ENCODE assay signal across 9 cellular contexts in genomic region chr5:181192337-181193046, GRCh38. TPM values are rescaled to one million over a fixed set of nuclear protein-coding genes. Genes with fewer than 3 reads are reported as not detected.
DNase-seq lines count a peak whose midpoint lies in the region; ATAC-seq and TF ChIP-seq lines count a peak whose summit lies in the region.
"Had no signal": no experiment of that assay in that cellular context is flagged by ENCODE, and none has a peak within 500 bp of the region (broad histone marks: within the 10 kb centered on the region; RNA-seq: fewer than 3 reads in every experiment).

No MANE protein-coding gene starts in this region.

- peaks cover 23% of the 10 kb centered on the region for H3K4me1 Mint-ChIP-seq in CD8-positive, alpha-beta T cell (ENCODE audit: low read depth)
- H3K4me1 Mint-ChIP-seq in osteocyte (ENCODE audit: unreplicated experiment) = peaks cover 28% of the 10 kb centered on the region

- TSS peak; percentile 58 for BruUV-seq in PC-9 (replicated peaks; lab: Mats Ljungman, UMichigan)

- H3K79me2 ChIP-seq in PC-9 (ENCODE audit: low read depth) = no peaks in the 10 kb centered on the region

- CTCF ChIA-PET in CD8-positive, alpha-beta T cell (lab: Charles Lee) = interaction anchor here (0.6 to 4.7 kb wide), 5 partner anchors 10 to 57 kb away, joined by 3 to 43 read pairs (median 3); partner anchors contain the start of gene TRIM41
- CTCF ChIA-PET in PC-9 (lab: Charles Lee) = interaction anchor here (0.5 to 1.0 kb wide), 2 partner anchors 12 to 18 kb away, joined by 3 to 4 read pairs; partner anchors contain the start of gene TRIM7

- TF ChIP-seq CTCF in CD8-positive, alpha-beta T cell (IDR thresholded peaks at IDR 0.05) = no peak
- TF ChIP-seq CTCF in PC-9 (conservative IDR thresholded peaks at IDR 0.05) (no peak), epithelial cell of esophagus (IDR thresholded peaks at IDR 0.05; ENCODE audit: insufficient read depth, low read depth, low read length, missing control alignments) (no peak), osteocyte (IDR thresholded peaks at IDR 0.05) (no peak), GM20000 (IDR thresholded peaks at IDR 0.05; ENCODE audit: extremely low read depth, missing control alignments) (no peak)

- H3K36me3 Mint-ChIP-seq in CD8-positive, alpha-beta T cell = peaks cover 17% of the 10 kb centered on the region
- no peaks in the 10 kb centered on the region for H3K36me3 Mint-ChIP-seq in osteocyte (ENCODE audit: unreplicated experiment)

- H3K4me3 ChIP-seq in CD8-positive, alpha-beta T cell (ENCODE audit: low read depth, low read length) = peak overlapping the region; percentile 90
- H3K4me3 ChIP-seq in PC-9 = peak overlapping the region; percentile 98
- H3K4me3 ChIP-seq in epithelial cell of esophagus (ENCODE audit: low read length) = peak overlapping the region; percentile 83

- peak overlapping the region; percentile 95 for H3K27ac Mint-ChIP-seq in CD8-positive, alpha-beta T cell
- H3K27ac Mint-ChIP-seq in osteocyte (ENCODE audit: unreplicated experiment) = peak overlapping the region; percentile 94

- H3F3A ChIP-seq in PC-9 (ENCODE audit: insufficient read depth, low read depth) = peaks cover 17% of the 10 kb centered on the region; the same call in 1 of the 2 replicates

- intact Hi-C loops in CD8-positive, alpha-beta T cell (cut with DNase I, micrococcal nuclease) = no loop called here
- intact Hi-C loops in PC-9 (cut with micrococcal nuclease; ENCODE audit: unreplicated experiment) = no loop called here

- H2AFZ ChIP-seq in PC-9 = peak overlapping the region; percentile 90

- peak overlapping the region; percentile 82 for H3K4me2 ChIP-seq in PC-9

- peaks cover 4% of the 10 kb centered on the region for H3K9me3 Mint-ChIP-seq in CD8-positive, alpha-beta T cell
- H3K9me3 Mint-ChIP-seq in osteocyte (ENCODE audit: unreplicated experiment) = no peaks in the 10 kb centered on the region

- no peaks in the 10 kb centered on the region for H3K9me3 ChIP-seq in CD8-positive, alpha-beta T cell (ENCODE audit: low read length)
- no peaks in the 10 kb centered on the region for H3K9me3 ChIP-seq in PC-9 (ENCODE audit: insufficient read depth, low read depth)

- H4K20me1 ChIP-seq in PC-9 (ENCODE audit: insufficient read depth) = no peaks in the 10 kb centered on the region

- no peaks in the 10 kb centered on the region for H3K27me3 ChIP-seq in CD8-positive, alpha-beta T cell (ENCODE audit: insufficient read depth, low read length)
- H3K27me3 ChIP-seq in PC-9 (ENCODE audit: insufficient read depth, low read depth) = no peaks in the 10 kb centered on the region

- ATAC-seq in CD8-positive, alpha-beta T cell = no peak
- no peak for ATAC-seq in HG03196 (IDR thresholded peaks at IDR 0.05; ENCODE audit: unreplicated experiment)

- H3K27me3 Mint-ChIP-seq in CD8-positive, alpha-beta T cell (ENCODE audit: low read depth) = no peaks in the 10 kb centered on the region
- no peaks in the 10 kb centered on the region for H3K27me3 Mint-ChIP-seq in osteocyte (ENCODE audit: unreplicated experiment)

- H3K9me2 ChIP-seq in PC-9 (ENCODE audit: insufficient read depth) = no peaks in the 10 kb centered on the region

- DNase-seq in CD8-positive, alpha-beta T cell = no peak
- DNase-seq in PC-9 (peak in 1 of 2 experiments; percentile 54), epithelial cell of esophagus (ENCODE audit: low read depth) (peak; percentile 30), osteocyte (ENCODE audit: extremely low spot score, unreplicated experiment) (no peak), hypothalamus (lab: John Stamatoyannopoulos, UW) (no peak), RPMI8226 (no peak), GM20000 (ENCODE audit: low spot score) (no peak)
- DNase-seq: SIG-M5 had no signal

- peaks cover 7% of the 10 kb centered on the region for H3K4me1 ChIP-seq in CD8-positive, alpha-beta T cell (ENCODE audit: insufficient read depth, low read length)
- H3K4me1 ChIP-seq in PC-9 (replicated peaks; ENCODE audit: insufficient read depth) = peaks cover 9% of the 10 kb centered on the region; the same call in 1 of the 2 replicates

- H3K27ac ChIP-seq in CD8-positive, alpha-beta T cell (ENCODE audit: low read depth, low read length) = peak overlapping the region; percentile 74
- no peak overlapping the region for H3K27ac ChIP-seq in PC-9

- peak overlapping the region; percentile 98 for H3K4me3 Mint-ChIP-seq in CD8-positive, alpha-beta T cell
- H3K4me3 Mint-ChIP-seq in osteocyte (ENCODE audit: unreplicated experiment) = peak overlapping the region; percentile 97

- POLR2A ChIA-PET in CD8-positive, alpha-beta T cell (lab: Charles Lee) = interaction anchor here (0.5 to 7.8 kb wide), 12 partner anchors 8 to 382 kb away, joined by 3 to 158 read pairs (median 4); partner anchors contain the start of genes RACK1, TRIM41, TRIM52 and TRIM7
- POLR2A ChIA-PET in PC-9 (lab: Charles Lee; ENCODE audit: unreplicated experiment) = interaction anchor here (0.5 to 0.7 kb wide), 2 partner anchors 12 to 51 kb away, joined by 4 read pairs; partner anchors contain the start of genes RACK1 and TRIM7

- no peaks in the 10 kb centered on the region for H3K36me3 ChIP-seq in CD8-positive, alpha-beta T cell (ENCODE audit: insufficient read depth, low read length)
- no peaks in the 10 kb centered on the region for H3K36me3 ChIP-seq in PC-9 (ENCODE audit: low read depth)

RNA-seq across cellular contexts. Expression of gene TRIM7, which starts 12.5 kb away (rescaled TPM):
- total RNA-seq in CD8-positive, alpha-beta T cell = under 1 TPM; 0.72 to 0.95 TPM
- total RNA-seq in PC-9 (2021) = 9.2 and 10.4 TPM in 2 replicates
- total RNA-seq in osteocyte = 3.8 and 4.0 TPM in 2 replicates

RNA-seq across cellular contexts. Expression of gene TRIM41, which starts 30.6 kb away (rescaled TPM):
- 10 to 100 TPM; 20.9 to 22.2 TPM for total RNA-seq in CD8-positive, alpha-beta T cell
- total RNA-seq in PC-9 (2021) = 57.6 and 66.0 TPM in 2 replicates
- total RNA-seq in osteocyte = 25.2 and 27.1 TPM in 2 replicates

RNA-seq across cellular contexts. Expression of gene OR2V2, which starts 45.1 kb away (rescaled TPM):
- total RNA-seq in CD8-positive, alpha-beta T cell = not detected
- not detected in 2 replicates for total RNA-seq in PC-9 (2021)
- total RNA-seq in osteocyte = not detected in 2 replicates

RNA-seq across cellular contexts. Expression of gene RACK1, which starts 51.2 kb away (rescaled TPM):
- total RNA-seq in CD8-positive, alpha-beta T cell = 1,000 to 10,000 TPM; 2,370 to 2,438 TPM
- total RNA-seq in PC-9 (2021) = 2,373 and 2,766 TPM in 2 replicates
- 1,869 and 1,921 TPM in 2 replicates for total RNA-seq in osteocyte
